In the genomic region with DNA sequence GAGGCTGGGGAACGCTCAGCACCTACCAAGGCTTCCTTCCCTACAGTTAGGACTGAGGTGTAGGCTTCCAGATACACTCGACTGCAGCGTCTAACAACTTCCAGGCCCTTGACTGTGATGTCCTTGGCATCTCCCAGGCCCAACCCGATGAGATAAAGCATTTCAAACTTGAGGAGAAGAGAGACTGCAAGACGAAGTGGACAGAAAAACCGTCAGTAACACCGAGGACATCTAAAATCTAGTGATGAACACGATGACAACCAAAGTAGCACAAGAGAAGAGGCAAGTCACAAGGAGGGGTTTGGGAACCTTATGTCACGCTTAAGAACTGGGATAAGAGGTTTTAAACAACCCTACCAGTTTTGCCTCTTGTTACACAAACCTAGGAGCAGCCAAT, we compare ENCODE assay signal across 1 cellular context.
TF ChIP-seq lines count a peak whose summit lies in the region.

No MANE protein-coding gene starts in this region.

TF ChIP-seq in GM12878, 131 proteins besides CTCF, POLR2A, EP300 and RAD21 (continued from another document):
- TF ChIP-seq, protein P1, sequence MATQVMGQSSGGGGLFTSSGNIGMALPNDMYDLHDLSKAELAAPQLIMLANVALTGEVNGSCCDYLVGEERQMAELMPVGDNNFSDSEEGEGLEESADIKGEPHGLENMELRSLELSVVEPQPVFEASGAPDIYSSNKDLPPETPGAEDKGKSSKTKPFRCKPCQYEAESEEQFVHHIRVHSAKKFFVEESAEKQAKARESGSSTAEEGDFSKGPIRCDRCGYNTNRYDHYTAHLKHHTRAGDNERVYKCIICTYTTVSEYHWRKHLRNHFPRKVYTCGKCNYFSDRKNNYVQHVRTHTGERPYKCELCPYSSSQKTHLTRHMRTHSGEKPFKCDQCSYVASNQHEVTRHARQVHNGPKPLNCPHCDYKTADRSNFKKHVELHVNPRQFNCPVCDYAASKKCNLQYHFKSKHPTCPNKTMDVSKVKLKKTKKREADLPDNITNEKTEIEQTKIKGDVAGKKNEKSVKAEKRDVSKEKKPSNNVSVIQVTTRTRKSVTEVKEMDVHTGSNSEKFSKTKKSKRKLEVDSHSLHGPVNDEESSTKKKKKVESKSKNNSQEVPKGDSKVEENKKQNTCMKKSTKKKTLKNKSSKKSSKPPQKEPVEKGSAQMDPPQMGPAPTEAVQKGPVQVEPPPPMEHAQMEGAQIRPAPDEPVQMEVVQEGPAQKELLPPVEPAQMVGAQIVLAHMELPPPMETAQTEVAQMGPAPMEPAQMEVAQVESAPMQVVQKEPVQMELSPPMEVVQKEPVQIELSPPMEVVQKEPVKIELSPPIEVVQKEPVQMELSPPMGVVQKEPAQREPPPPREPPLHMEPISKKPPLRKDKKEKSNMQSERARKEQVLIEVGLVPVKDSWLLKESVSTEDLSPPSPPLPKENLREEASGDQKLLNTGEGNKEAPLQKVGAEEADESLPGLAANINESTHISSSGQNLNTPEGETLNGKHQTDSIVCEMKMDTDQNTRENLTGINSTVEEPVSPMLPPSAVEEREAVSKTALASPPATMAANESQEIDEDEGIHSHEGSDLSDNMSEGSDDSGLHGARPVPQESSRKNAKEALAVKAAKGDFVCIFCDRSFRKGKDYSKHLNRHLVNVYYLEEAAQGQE (IDR thresholded peaks at IDR 0.05; ENCODE audit: low read depth, low read length): no peak
- TF ChIP-seq MTA3 (IDR thresholded peaks at IDR 0.05; ENCODE audit: borderline replicate concordance, low read length): 0 out of 2 replicates have a peak, but pooled peaks have one; percentile 64
- peak; percentile 28; the same call in 1 of the 2 replicates for TF ChIP-seq HDGF (IDR thresholded peaks at IDR 0.05)
- peak; percentile 34; the same call in 1 of the 2 replicates for TF ChIP-seq FOXM1 (IDR thresholded peaks at IDR 0.05; ENCODE audit: low read depth, low read length)
- TF ChIP-seq EGR1 (IDR thresholded peaks at IDR 0.05; ENCODE audit: borderline replicate concordance in 1 of 2, low read depth in 2 of 2, low read length in 2 of 2): 0 out of 3 replicates have a peak, but pooled peaks of 1 of the 2 experiments have one; percentile 16
